In genomic region chr17:81239714-81240555, GRCh38 we compare ENCODE assay signal across 2 cellular contexts.
TF ChIP-seq lines count a peak whose summit lies in the region.

No MANE protein-coding gene starts in this region.

TF ChIP-seq in GM23338, 12 proteins besides CTCF, POLR2A, EP300 and RAD21:
- TF ChIP-seq JUNB (IDR thresholded peaks at IDR 0.05; ENCODE audit: unreplicated experiment) (no peak), POLR2AphosphoS5 (IDR thresholded peaks at IDR 0.05; ENCODE audit: low read depth) (no peak), CREB1 (CRISPR knock-in tag; IDR thresholded peaks at IDR 0.05; ENCODE audit: low read depth) (no peak), ZNF331 (CRISPR knock-in tag; IDR thresholded peaks at IDR 0.05; ENCODE audit: low read depth) (no peak), REST (IDR thresholded peaks at IDR 0.05; ENCODE audit: unreplicated experiment) (no peak), ZNF114 (CRISPR knock-in tag; IDR thresholded peaks at IDR 0.05) (no peak), ETS1 (IDR thresholded peaks at IDR 0.05) (no peak), EZH2phosphoT487 (IDR thresholded peaks at IDR 0.05; ENCODE audit: unreplicated experiment) (no peak)

TF ChIP-seq in WTC11, 78 proteins besides CTCF, POLR2A, EP300 and RAD21:
- no peak for TF ChIP-seq ZMAT4 (CRISPR knock-in tag; IDR thresholded peaks at IDR 0.05)
- TF ChIP-seq ZNF138 (CRISPR knock-in tag; conservative IDR thresholded peaks at IDR 0.05), result no peak
- TF ChIP-seq ZNF416 (CRISPR knock-in tag; IDR thresholded peaks at IDR 0.05), result no peak
- 0 out of 2 replicates have a peak, but pooled peaks have one; percentile 27 for TF ChIP-seq IRF1 (CRISPR knock-in tag; IDR thresholded peaks at IDR 0.05)
- TF ChIP-seq MLX (CRISPR knock-in tag; IDR thresholded peaks at IDR 0.05), result no peak
- TF ChIP-seq ATF6 (CRISPR knock-in tag; IDR thresholded peaks at IDR 0.05), result no peak
- TF ChIP-seq MAX (CRISPR knock-in tag; IDR thresholded peaks at IDR 0.05), result 0 out of 2 replicates have a peak, but pooled peaks have one; percentile 44
- no peak for TF ChIP-seq RELA (CRISPR knock-in tag; IDR thresholded peaks at IDR 0.05; ENCODE audit: borderline replicate concordance)
- TF ChIP-seq FOXP1 (CRISPR knock-in tag; IDR thresholded peaks at IDR 0.05; ENCODE audit: borderline replicate concordance), result no peak
- no peak for TF ChIP-seq TEAD4 (CRISPR knock-in tag; IDR thresholded peaks at IDR 0.05)
- no peak for TF ChIP-seq AFF4 (CRISPR knock-in tag; IDR thresholded peaks at IDR 0.05; ENCODE audit: borderline replicate concordance)
- no peak for TF ChIP-seq GRHL2 (CRISPR knock-in tag; IDR thresholded peaks at IDR 0.05; ENCODE audit: insufficient replicate concordance, severe bottlenecking)
- no peak for TF ChIP-seq TEAD1 (CRISPR knock-in tag; IDR thresholded peaks at IDR 0.05)
- no peak for TF ChIP-seq NFE2L1 (CRISPR knock-in tag; IDR thresholded peaks at IDR 0.05)
- no peak for TF ChIP-seq SMAD3 (CRISPR knock-in tag; IDR thresholded peaks at IDR 0.05; ENCODE audit: borderline replicate concordance)
- TF ChIP-seq NR1H2 (CRISPR knock-in tag; IDR thresholded peaks at IDR 0.05), result peak; percentile 45; the same call in 1 of the 2 replicates
- no peak for TF ChIP-seq ETV6 (CRISPR knock-in tag; IDR thresholded peaks at IDR 0.05)
- no peak for TF ChIP-seq E2F4 (CRISPR knock-in tag; IDR thresholded peaks at IDR 0.05; ENCODE audit: borderline replicate concordance, low read depth)
- TF ChIP-seq PREB (CRISPR knock-in tag; IDR thresholded peaks at IDR 0.05; ENCODE audit: borderline replicate concordance), result peak; percentile 36; the same call in 1 of the 2 replicates
- no peak for TF ChIP-seq ZBTB43 (CRISPR knock-in tag; IDR thresholded peaks at IDR 0.05)
